Comparison of ENCODE assay signal across 13 cellular contexts in the genomic region with DNA sequence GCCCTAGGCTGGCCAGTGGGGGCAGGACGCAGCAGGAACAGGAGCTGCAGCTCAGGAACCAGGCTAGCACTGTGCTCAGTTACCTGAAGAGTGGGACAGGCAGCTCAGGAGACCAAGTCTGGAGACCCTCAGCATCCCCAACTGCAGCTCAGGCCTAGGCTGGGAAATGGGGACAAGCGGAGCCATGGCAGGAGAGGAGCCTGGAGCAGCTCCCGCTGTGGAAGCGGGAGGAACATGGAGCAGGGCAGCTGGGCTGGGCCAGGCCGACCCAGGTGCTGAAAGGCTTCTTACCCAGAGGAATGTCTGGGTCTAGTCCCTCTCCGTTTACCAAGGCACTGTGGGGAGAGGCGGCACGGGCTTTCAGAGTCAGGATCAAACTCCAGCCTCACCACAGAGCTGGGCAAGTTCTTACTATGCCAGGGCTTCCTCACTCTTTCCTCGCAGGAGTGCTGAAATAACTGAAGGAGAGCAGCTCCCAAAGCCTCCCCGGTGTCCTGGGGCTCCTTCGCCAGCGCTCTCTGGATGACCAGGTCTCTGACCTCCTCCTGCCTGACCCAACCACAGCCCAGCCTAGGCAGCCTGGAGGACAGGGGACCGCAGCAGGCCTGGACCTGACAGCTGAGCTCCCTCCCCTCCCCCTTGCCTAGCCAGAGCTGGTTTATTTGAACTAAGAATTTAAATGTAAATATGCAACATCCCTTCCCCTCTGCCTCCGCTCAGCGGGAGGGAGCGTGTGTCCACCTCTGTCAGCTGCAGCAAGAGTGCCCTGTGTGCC.
DNase-seq lines count a peak whose midpoint lies in the region; ATAC-seq and TF ChIP-seq lines count a peak whose summit lies in the region.
"Had no signal": no experiment of that assay in that cellular context is flagged by ENCODE, and none has a peak within 500 bp of the region (broad histone marks: within the 10 kb centered on the region; RNA-seq: fewer than 3 reads in every experiment).

No MANE protein-coding gene starts in this region.

- peaks cover 54% of the 10 kb centered on the region for H3K4me1 Mint-ChIP-seq in type B pancreatic cell (ENCODE audit: unreplicated experiment)

- TF ChIP-seq CTCF in right lobe of liver (IDR thresholded peaks at IDR 0.05) (no peak), type B pancreatic cell (conservative IDR thresholded peaks at IDR 0.05) (no peak)

- no peak overlapping the region for H3K27ac ChIP-seq in SJSA1
- H3K27ac ChIP-seq in right lobe of liver = peak overlapping the region in 1 of 3 donors; percentile 29
- H3K27ac ChIP-seq: cardiac muscle cell had no signal

- H3K9me3 ChIP-seq in SJSA1 (replicated peaks) = no peaks in the 10 kb centered on the region
- H3K9me3 ChIP-seq in right lobe of liver = no peaks in the 10 kb centered on the region

- no peaks in the 10 kb centered on the region for H3K36me3 ChIP-seq in SJSA1
- no peaks in the 10 kb centered on the region for H3K36me3 ChIP-seq in right lobe of liver
- H3K36me3 ChIP-seq: cardiac muscle cell had no signal

- no peaks in the 10 kb centered on the region for H3K36me3 Mint-ChIP-seq in type B pancreatic cell

- peak overlapping the region; percentile 3 for H3K4me3 Mint-ChIP-seq in type B pancreatic cell
- H3K4me3 Mint-ChIP-seq: T-helper 1 cell treated with Interleukin-12 subunit alpha and Interleukin-12 subunit beta and Interleukin-4 antibody, amounts not matched to agents 30 μg/mL and 1 μg/mL, for 36 hours had no signal

- WGBS in right lobe of liver (ENCODE audit: insufficient coverage, low coverage, low lambda C conversion rate, missing lambda C conversion rate) = 24% methylated on average over 4 of the region's 16 CpGs

- DNase-seq in NCI-H345 (lab: John Stamatoyannopoulos, UW) (peak; percentile 60), NCI-H345 treated with DMSO at 0.1 percent for 48 hours (lab: John Stamatoyannopoulos, UW; ENCODE audit: unreplicated experiment) (no peak), SJSA1 (ENCODE audit: low read depth in 1 of 2, low spot score in 2 of 2) (peak; percentile 70 to 71), right lobe of liver (peak; percentile 64 to 75 (median 68)), type B pancreatic cell (ENCODE audit: extremely low spot score, unreplicated experiment) (no peak), cerebellar nuclear complex (lab: John Stamatoyannopoulos, UW) (no peak), foreskin melanocyte (no peak)
- no peak for DNase-seq in stimulated activated CD4-positive, alpha-beta T cell treated with anti-CD3 and anti-CD28 coated beads, Interleukin-2, amount 100 ng/mL, for 24 hours
- DNase-seq: activated CD4-positive, alpha-beta T cell treated with anti-CD3 and anti-CD28 coated beads, Interleukin-2, amount 50 U/mL, for 48 hours; Kasumi-1 had no signal

- H3K9me3 Mint-ChIP-seq in type B pancreatic cell = no peaks in the 10 kb centered on the region
- H3K9me3 Mint-ChIP-seq: T-helper 1 cell treated with Interleukin-12 subunit alpha and Interleukin-12 subunit beta and Interleukin-4 antibody, amounts not matched to agents 30 μg/mL and 1 μg/mL, for 36 hours had no signal

- H3K27me3 Mint-ChIP-seq in type B pancreatic cell = peaks cover 34% of the 10 kb centered on the region

- peaks cover 65% of the 10 kb centered on the region for H3K4me1 ChIP-seq in SJSA1 (replicated peaks)
- peaks cover 0 to 39% (median 19%) of the 10 kb centered on the region in 4 donors for H3K4me1 ChIP-seq in right lobe of liver

- H3K27ac Mint-ChIP-seq in type B pancreatic cell = no peak overlapping the region
- H3K27ac Mint-ChIP-seq: T-helper 1 cell treated with Interleukin-12 subunit alpha and Interleukin-12 subunit beta and Interleukin-4 antibody, amounts not matched to agents 30 μg/mL and 1 μg/mL, for 36 hours had no signal

- intact Hi-C loops in right lobe of liver (cut with DNase I) = no loop called here

- ATAC-seq in right lobe of liver = peak; percentile 73 to 82 (median 78)
- ATAC-seq: esophagus mucosa had no signal

- no peak for TF ChIP-seq POLR2A in right lobe of liver (IDR thresholded peaks at IDR 0.05)

- H3K27me3 ChIP-seq in SJSA1 (replicated peaks) (no peaks in the 10 kb centered on the region), right lobe of liver (no peaks in the 10 kb centered on the region)
- H3K27me3 ChIP-seq: cardiac muscle cell had no signal

- no peak overlapping the region for H3K4me3 ChIP-seq in SJSA1
- H3K4me3 ChIP-seq in right lobe of liver = no peak overlapping the region
- H3K4me3 ChIP-seq: cardiac muscle cell had no signal

Comparison
In these comparisons a context has a peak if more than half of its experiments do, and no peak if none do; other contexts are left out.
1. DNase-seq: peak in NCI-H345 (single experiment), SJSA1 (2 of 2) and right lobe of liver (3 of 3); none in NCI-H345 treated with DMSO at 0.1 percent for 48 hours (single experiment), type B pancreatic cell (single experiment), stimulated activated CD4-positive, alpha-beta T cell treated with anti-CD3 and anti-CD28 coated beads, Interleukin-2, amount 100 ng/mL, for 24 hours (0 of 2), cerebellar nuclear complex (0 of 2) and foreskin melanocyte (single experiment).